In genomic region chr15:31214864-31215489, GRCh38 we compare ENCODE assay signal across 8 cellular contexts.
DNase-seq lines count a peak whose midpoint lies in the region; ATAC-seq and TF ChIP-seq lines count a peak whose summit lies in the region.

No MANE protein-coding gene starts in this region.

- H3K4me3 Mint-ChIP-seq in GM23338: peak overlapping the region; percentile 60
- peak overlapping the region; percentile 69 for H3K4me3 Mint-ChIP-seq in neural progenitor cell

- DNase-seq in GM23338 (ENCODE audit: low spot score): no peak
- DNase-seq in OCI-LY7 (ENCODE audit: low spot score): no peak
- peak; percentile 73 for DNase-seq in epithelial cell of proximal tubule (ENCODE audit: low read depth)
- DNase-seq in neural progenitor cell (ENCODE audit: low spot score): no peak
- no peak for DNase-seq in NCI-H510A treated with DMSO at 0.1 percent for 48 hours (lab: John Stamatoyannopoulos, UW)
- no peak for DNase-seq in glomerular visceral epithelial cell (ENCODE audit: extremely low spot score)
- no peak for DNase-seq in cortex of kidney (lab: John Stamatoyannopoulos, UW)

- no peaks in the 10 kb centered on the region for H3K27me3 ChIP-seq in GM23338 (ENCODE audit: insufficient read depth)
- peaks cover 9% of the 10 kb centered on the region for H3K27me3 ChIP-seq in neural progenitor cell

- H3K79me2 ChIP-seq in GM23338 (replicated peaks; ENCODE audit: insufficient read depth) (no peaks in the 10 kb centered on the region), OCI-LY7 (ENCODE audit: insufficient read depth, low read depth, low read length) (no peaks in the 10 kb centered on the region), neural progenitor cell (ENCODE audit: low read depth) (no peaks in the 10 kb centered on the region)

- H3K9me3 Mint-ChIP-seq in GM23338 (peaks cover 14% of the 10 kb centered on the region; the same call in 1 of the 3 replicates), neural progenitor cell (peaks cover 9% of the 10 kb centered on the region)

- H4K20me1 ChIP-seq in GM23338 (replicated peaks; ENCODE audit: insufficient read depth): no peaks in the 10 kb centered on the region
- H4K20me1 ChIP-seq in OCI-LY7 (ENCODE audit: insufficient read depth, low read length): no peaks in the 10 kb centered on the region
- no peaks in the 10 kb centered on the region for H4K20me1 ChIP-seq in neural progenitor cell (ENCODE audit: low read depth)

- H3K4me3 ChIP-seq in GM23338 (peak overlapping the region; percentile 63), OCI-LY7 (ENCODE audit: low read depth, low read length, poor library complexity, severe bottlenecking) (peak overlapping the region; percentile 70), epithelial cell of proximal tubule (ENCODE audit: low read depth, low read length) (peak overlapping the region; percentile 61), neural progenitor cell (peak overlapping the region; percentile 58)

- peaks cover 9% of the 10 kb centered on the region for H3K27me3 Mint-ChIP-seq in GM23338 (ENCODE audit: insufficient read depth, low read depth, poor library complexity)
- H3K27me3 Mint-ChIP-seq in neural progenitor cell (ENCODE audit: insufficient read depth, low read depth): peaks cover 14% of the 10 kb centered on the region

- H3F3A ChIP-seq in GM23338 (replicated peaks; ENCODE audit: low read depth): no peaks in the 10 kb centered on the region
- no peaks in the 10 kb centered on the region for H3F3A ChIP-seq in neural progenitor cell (ENCODE audit: low read depth)

- H3K4me1 Mint-ChIP-seq in GM23338 (no peaks in the 10 kb centered on the region), neural progenitor cell (peaks cover 11% of the 10 kb centered on the region)

- H3K27ac Mint-ChIP-seq in GM23338 (no peak overlapping the region), neural progenitor cell (no peak overlapping the region)

- no TSS peak for BruUV-seq in OCI-LY7 (replicated peaks; lab: Mats Ljungman, UMichigan)

- 0 out of 2 replicates have a peak, but pooled peaks cover 4% of the 10 kb centered on the region for H3K4me1 ChIP-seq in GM23338 (ENCODE audit: insufficient read depth)
- H3K4me1 ChIP-seq in OCI-LY7 (ENCODE audit: insufficient read depth, low read length, poor library complexity, severe bottlenecking): peaks cover 47% of the 10 kb centered on the region
- peaks cover 9% of the 10 kb centered on the region for H3K4me1 ChIP-seq in neural progenitor cell

- H3K4me2 ChIP-seq in GM23338 (peak overlapping the region; percentile 78), OCI-LY7 (ENCODE audit: low read length) (peak overlapping the region; percentile 91), neural progenitor cell (peak overlapping the region; percentile 78)

- H2AFZ ChIP-seq in GM23338 (no peak overlapping the region), OCI-LY7 (ENCODE audit: low read length) (no peak overlapping the region), neural progenitor cell (replicated peaks) (no peak overlapping the region)

- no peaks in the 10 kb centered on the region for H3K9me3 ChIP-seq in OCI-LY7 (ENCODE audit: low read length)
- H3K9me3 ChIP-seq in neural progenitor cell (ENCODE audit: low read depth): no peaks in the 10 kb centered on the region

- H3K9me2 ChIP-seq in GM23338 (ENCODE audit: insufficient read depth) (no peaks in the 10 kb centered on the region), OCI-LY7 (ENCODE audit: insufficient read depth, low read length) (no peaks in the 10 kb centered on the region)

- H3K36me3 ChIP-seq in GM23338 (ENCODE audit: insufficient read depth): no peaks in the 10 kb centered on the region
- H3K36me3 ChIP-seq in OCI-LY7 (ENCODE audit: insufficient read depth, low read length): no peaks in the 10 kb centered on the region
- no peaks in the 10 kb centered on the region for H3K36me3 ChIP-seq in neural progenitor cell

- H3K27ac ChIP-seq in GM23338 (ENCODE audit: low read depth): no peak overlapping the region
- peak overlapping the region; percentile 82 for H3K27ac ChIP-seq in OCI-LY7 (ENCODE audit: low read depth, low read length, poor library complexity, severe bottlenecking)
- no peak overlapping the region for H3K27ac ChIP-seq in neural progenitor cell

- intact Hi-C loops in OCI-LY7 (cut with micrococcal nuclease; ENCODE audit: unreplicated experiment): loop anchor here (1.0 to 2.0 kb wide), 5 partner anchors 51 to 220 kb away; partner anchors contain the start of gene KLF13

- ATAC-seq in GM23338 (peak; percentile 12), GM19351 (IDR thresholded peaks at IDR 0.05; ENCODE audit: unreplicated experiment) (no peak)

- CTCF ChIA-PET in OCI-LY7 (lab: Charles Lee; ENCODE audit: unreplicated experiment): interaction anchor here (0.6 to 1.7 kb wide), 5 partner anchors 50 to 225 kb away, joined by 3 to 12 read pairs (median 5); no protein-coding TSS in a partner anchor

- no peaks in the 10 kb centered on the region for H3K36me3 Mint-ChIP-seq in GM23338 (ENCODE audit: low read depth)
- H3K36me3 Mint-ChIP-seq in neural progenitor cell: no peaks in the 10 kb centered on the region

- no peak for TF ChIP-seq CTCF in GM23338 (conservative IDR thresholded peaks at IDR 0.05; ENCODE audit: low read depth in 2 of 2)
- no peak for TF ChIP-seq CTCF in OCI-LY7 (conservative IDR thresholded peaks at IDR 0.05; ENCODE audit: low read length)
- TF ChIP-seq CTCF in epithelial cell of proximal tubule (conservative IDR thresholded peaks at IDR 0.05; ENCODE audit: low read depth, low read length): no peak
- TF ChIP-seq CTCF in neural progenitor cell (IDR thresholded peaks at IDR 0.05): no peak

- no peak overlapping the region for H3K9ac ChIP-seq in neural progenitor cell

- POLR2A ChIA-PET in OCI-LY7 (lab: Charles Lee): interaction anchor here (0.7 to 1.3 kb wide), 4 partner anchors 16 to 218 kb away, joined by 3 to 11 read pairs (median 3); no protein-coding TSS in a partner anchor

TF ChIP-seq in GM23338, 12 proteins besides CTCF, POLR2A, EP300 and RAD21 (continues in another document):
- TF ChIP-seq, protein P1, sequence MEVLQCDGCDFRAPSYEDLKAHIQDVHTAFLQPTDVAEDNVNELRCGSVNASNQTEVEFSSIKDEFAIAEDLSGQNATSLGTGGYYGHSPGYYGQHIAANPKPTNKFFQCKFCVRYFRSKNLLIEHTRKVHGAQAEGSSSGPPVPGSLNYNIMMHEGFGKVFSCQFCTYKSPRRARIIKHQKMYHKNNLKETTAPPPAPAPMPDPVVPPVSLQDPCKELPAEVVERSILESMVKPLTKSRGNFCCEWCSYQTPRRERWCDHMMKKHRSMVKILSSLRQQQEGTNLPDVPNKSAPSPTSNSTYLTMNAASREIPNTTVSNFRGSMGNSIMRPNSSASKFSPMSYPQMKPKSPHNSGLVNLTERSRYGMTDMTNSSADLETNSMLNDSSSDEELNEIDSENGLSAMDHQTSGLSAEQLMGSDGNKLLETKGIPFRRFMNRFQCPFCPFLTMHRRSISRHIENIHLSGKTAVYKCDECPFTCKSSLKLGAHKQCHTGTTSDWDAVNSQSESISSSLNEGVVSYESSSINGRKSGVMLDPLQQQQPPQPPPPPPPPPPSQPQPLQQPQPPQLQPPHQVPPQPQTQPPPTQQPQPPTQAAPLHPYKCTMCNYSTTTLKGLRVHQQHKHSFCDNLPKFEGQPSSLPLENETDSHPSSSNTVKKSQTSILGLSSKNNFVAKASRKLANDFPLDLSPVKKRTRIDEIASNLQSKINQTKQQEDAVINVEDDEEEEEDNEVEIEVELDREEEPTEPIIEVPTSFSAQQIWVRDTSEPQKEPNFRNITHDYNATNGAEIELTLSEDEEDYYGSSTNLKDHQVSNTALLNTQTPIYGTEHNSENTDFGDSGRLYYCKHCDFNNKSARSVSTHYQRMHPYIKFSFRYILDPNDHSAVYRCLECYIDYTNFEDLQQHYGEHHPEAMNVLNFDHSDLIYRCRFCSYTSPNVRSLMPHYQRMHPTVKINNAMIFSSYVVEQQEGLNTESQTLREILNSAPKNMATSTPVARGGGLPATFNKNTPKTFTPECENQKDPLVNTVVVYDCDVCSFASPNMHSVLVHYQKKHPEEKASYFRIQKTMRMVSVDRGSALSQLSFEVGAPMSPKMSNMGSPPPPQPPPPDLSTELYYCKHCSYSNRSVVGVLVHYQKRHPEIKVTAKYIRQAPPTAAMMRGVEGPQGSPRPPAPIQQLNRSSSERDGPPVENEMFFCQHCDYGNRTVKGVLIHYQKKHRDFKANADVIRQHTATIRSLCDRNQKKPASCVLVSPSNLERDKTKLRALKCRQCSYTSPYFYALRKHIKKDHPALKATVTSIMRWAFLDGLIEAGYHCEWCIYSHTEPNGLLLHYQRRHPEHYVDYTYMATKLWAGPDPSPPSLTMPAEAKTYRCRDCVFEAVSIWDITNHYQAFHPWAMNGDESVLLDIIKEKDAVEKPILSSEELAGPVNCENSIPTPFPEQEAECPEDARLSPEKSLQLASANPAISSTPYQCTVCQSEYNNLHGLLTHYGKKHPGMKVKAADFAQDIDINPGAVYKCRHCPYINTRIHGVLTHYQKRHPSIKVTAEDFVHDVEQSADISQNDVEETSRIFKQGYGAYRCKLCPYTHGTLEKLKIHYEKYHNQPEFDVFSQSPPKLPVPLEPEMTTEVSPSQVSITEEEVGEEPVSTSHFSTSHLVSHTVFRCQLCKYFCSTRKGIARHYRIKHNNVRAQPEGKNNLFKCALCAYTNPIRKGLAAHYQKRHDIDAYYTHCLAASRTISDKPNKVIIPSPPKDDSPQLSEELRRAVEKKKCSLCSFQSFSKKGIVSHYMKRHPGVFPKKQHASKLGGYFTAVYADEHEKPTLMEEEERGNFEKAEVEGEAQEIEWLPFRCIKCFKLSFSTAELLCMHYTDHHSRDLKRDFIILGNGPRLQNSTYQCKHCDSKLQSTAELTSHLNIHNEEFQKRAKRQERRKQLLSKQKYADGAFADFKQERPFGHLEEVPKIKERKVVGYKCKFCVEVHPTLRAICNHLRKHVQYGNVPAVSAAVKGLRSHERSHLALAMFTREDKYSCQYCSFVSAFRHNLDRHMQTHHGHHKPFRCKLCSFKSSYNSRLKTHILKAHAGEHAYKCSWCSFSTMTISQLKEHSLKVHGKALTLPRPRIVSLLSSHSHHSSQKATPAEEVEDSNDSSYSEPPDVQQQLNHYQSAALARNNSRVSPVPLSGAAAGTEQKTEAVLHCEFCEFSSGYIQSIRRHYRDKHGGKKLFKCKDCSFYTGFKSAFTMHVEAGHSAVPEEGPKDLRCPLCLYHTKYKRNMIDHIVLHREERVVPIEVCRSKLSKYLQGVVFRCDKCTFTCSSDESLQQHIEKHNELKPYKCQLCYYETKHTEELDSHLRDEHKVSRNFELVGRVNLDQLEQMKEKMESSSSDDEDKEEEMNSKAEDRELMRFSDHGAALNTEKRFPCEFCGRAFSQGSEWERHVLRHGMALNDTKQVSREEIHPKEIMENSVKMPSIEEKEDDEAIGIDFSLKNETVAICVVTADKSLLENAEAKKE (CRISPR knock-in tag; IDR thresholded peaks at IDR 0.05): no peak
- no peak for TF ChIP-seq STAT1 (IDR thresholded peaks at IDR 0.05; ENCODE audit: unreplicated experiment)
- TF ChIP-seq JUNB (IDR thresholded peaks at IDR 0.05; ENCODE audit: unreplicated experiment): no peak
- TF ChIP-seq CREB1 (CRISPR knock-in tag; IDR thresholded peaks at IDR 0.05; ENCODE audit: low read depth): no peak
- TF ChIP-seq EZH2 (IDR thresholded peaks at IDR 0.05; ENCODE audit: low read depth, unreplicated experiment): no peak
- TF ChIP-seq POLR2AphosphoS5 (IDR thresholded peaks at IDR 0.05; ENCODE audit: low read depth): no peak
